In the genomic region with DNA sequence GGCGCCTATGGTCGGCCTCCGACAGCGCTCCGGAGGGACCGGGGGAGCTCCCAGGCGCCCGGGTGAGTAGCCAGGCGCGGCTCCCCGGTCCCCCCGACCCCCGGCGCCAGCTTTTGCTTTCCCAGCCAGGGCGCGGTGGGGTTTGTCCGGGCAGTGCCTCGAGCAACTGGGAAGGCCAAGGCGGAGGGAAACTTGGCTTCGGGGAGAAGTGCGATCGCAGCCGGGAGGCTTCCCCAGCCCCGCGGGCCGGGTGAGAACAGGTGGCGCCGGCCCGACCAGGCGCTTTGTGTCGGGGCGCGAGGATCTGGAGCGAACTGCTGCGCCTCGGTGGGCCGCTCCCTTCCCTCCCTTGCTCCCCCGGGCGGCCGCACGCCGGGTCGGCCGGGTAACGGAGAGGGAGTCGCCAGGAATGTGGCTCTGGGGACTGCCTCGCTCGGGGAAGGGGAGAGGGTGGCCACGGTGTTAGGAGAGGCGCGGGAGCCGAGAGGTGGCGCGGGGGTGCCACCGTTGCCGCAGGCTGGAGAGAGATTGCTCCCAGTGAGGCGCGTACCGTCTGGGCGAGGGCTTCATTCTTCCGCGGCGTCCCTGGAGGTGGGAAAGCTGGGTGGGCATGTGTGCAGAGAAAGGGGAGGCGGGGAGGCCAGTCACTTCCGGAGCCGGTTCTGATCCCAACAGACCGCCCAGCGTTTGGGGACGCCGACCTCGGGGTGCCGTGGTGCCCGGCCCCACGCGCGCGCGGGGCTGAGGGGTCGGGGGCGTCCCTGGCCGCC, we compare ENCODE assay signal across 9 cellular contexts. TPM values are rescaled to one million over a fixed set of nuclear protein-coding genes. Genes with fewer than 3 reads are reported as not detected.
A peak's percentile ranks its signal among the peaks of the same experiment; 100 is the strongest.
DNase-seq lines count a peak whose midpoint lies in the region; ATAC-seq, FAIRE-seq and TF ChIP-seq lines count a peak whose summit lies in the region.
"Had no signal": no experiment of that assay in that cellular context is flagged by ENCODE, and none has a peak within 500 bp of the region (broad histone marks: within the 10 kb centered on the region; RNA-seq: fewer than 3 reads in every experiment).

No MANE protein-coding gene starts in this region.

- peak; percentile 26 for ATAC-seq in HG03439 (IDR thresholded peaks at IDR 0.05; ENCODE audit: unreplicated experiment)

- peaks cover 41% of the 10 kb centered on the region for H3K27me3 Mint-ChIP-seq in activated CD4-positive, alpha-beta memory T cell treated with anti-CD3 and anti-CD28 coated beads, Interleukin-2, amount 10 ng/mL, durations not matched to agents 7 days and 5 days
- peaks cover 9% of the 10 kb centered on the region for H3K27me3 Mint-ChIP-seq in neural progenitor cell (ENCODE audit: insufficient read depth, low read depth)

- CTCF ChIA-PET in activated CD4-positive, alpha-beta memory T cell treated with anti-CD3 and anti-CD28 coated beads, Interleukin-2, amount 10 ng/mL, durations not matched to agents 7 days and 5 days (lab: Charles Lee), result no interaction called here

- POLR2A ChIA-PET in activated CD4-positive, alpha-beta memory T cell treated with anti-CD3 and anti-CD28 coated beads, Interleukin-2, amount 10 ng/mL, durations not matched to agents 7 days and 5 days (lab: Charles Lee), result interaction anchor here (0.8 kb wide), 1 partner anchor 294 kb away, joined by 3 read pairs; no protein-coding TSS in a partner anchor

- H3K4me3 Mint-ChIP-seq in activated CD4-positive, alpha-beta memory T cell treated with anti-CD3 and anti-CD28 coated beads, Interleukin-2, amount 10 ng/mL, durations not matched to agents 7 days and 5 days, result peak overlapping the region; percentile 30
- peak overlapping the region; percentile 94 for H3K4me3 Mint-ChIP-seq in neural progenitor cell

- peak overlapping the region; percentile 92 for H2AFZ ChIP-seq in neural progenitor cell (replicated peaks)

- no peaks in the 10 kb centered on the region for H3F3A ChIP-seq in neural progenitor cell (ENCODE audit: low read depth)

- H3K4me3 ChIP-seq in neural progenitor cell, result peak overlapping the region; percentile 66

- in situ Hi-C loops in GM13977 (cut with MboI; ENCODE audit: low pct_unique_long_range_greater_than_20kb, low sequenced_read_pairs, unreplicated experiment), result no loop called here

- H4K20me1 ChIP-seq in neural progenitor cell (ENCODE audit: low read depth), result peaks cover 17% of the 10 kb centered on the region

- H3K4me1 ChIP-seq in neural progenitor cell, result peaks cover 11% of the 10 kb centered on the region

- H3K9me3 ChIP-seq in neural progenitor cell (ENCODE audit: low read depth), result no peaks in the 10 kb centered on the region

- no peak overlapping the region for H3K27ac Mint-ChIP-seq in activated CD4-positive, alpha-beta memory T cell treated with anti-CD3 and anti-CD28 coated beads, Interleukin-2, amount 10 ng/mL, durations not matched to agents 7 days and 5 days
- peak overlapping the region; percentile 91 for H3K27ac Mint-ChIP-seq in neural progenitor cell
- H3K27ac Mint-ChIP-seq: IgD-negative memory B cell had no signal

- FAIRE-seq in frontal cortex (lab: Jason Lieb, UNC), result no peak

- peak overlapping the region; percentile 43 for H3K9ac ChIP-seq in neural progenitor cell

- peak; percentile 28 for TF ChIP-seq CTCF in GM13977 (IDR thresholded peaks at IDR 0.05; ENCODE audit: extremely low read depth, insufficient read depth, missing control alignments)
- peak; percentile 39 for TF ChIP-seq CTCF in neural progenitor cell (IDR thresholded peaks at IDR 0.05)

- DNase-seq in AG08396 (ENCODE audit: low spot score) (peak; percentile 39), GM13977 (ENCODE audit: low spot score) (peak; percentile 62), frontal cortex (ENCODE audit: low spot score in 2 of 2) (peak; percentile 57 to 69), neural progenitor cell (ENCODE audit: low spot score) (peak; percentile 83), cerebellum (ENCODE audit: low spot score) (no peak)
- no peak for DNase-seq in activated CD4-positive, alpha-beta memory T cell treated with anti-CD3 and anti-CD28 coated beads, Interleukin-2, amount 10 ng/mL, durations not matched to agents 7 days and 5 days
- DNase-seq in stimulated activated naive CD4-positive, alpha-beta T cell treated with Interleukin-2 at 50 U/mL for 16 hours (lab: John Stamatoyannopoulos, UW), result no peak

- H3K4me1 Mint-ChIP-seq in activated CD4-positive, alpha-beta memory T cell treated with anti-CD3 and anti-CD28 coated beads, Interleukin-2, amount 10 ng/mL, durations not matched to agents 7 days and 5 days, result peaks cover 10% of the 10 kb centered on the region
- peaks cover 24% of the 10 kb centered on the region for H3K4me1 Mint-ChIP-seq in neural progenitor cell

- H3K79me2 ChIP-seq in neural progenitor cell (ENCODE audit: low read depth), result peaks cover 56% of the 10 kb centered on the region

- H3K27ac ChIP-seq in neural progenitor cell, result peak overlapping the region; percentile 15

- no peaks in the 10 kb centered on the region for H3K36me3 Mint-ChIP-seq in activated CD4-positive, alpha-beta memory T cell treated with anti-CD3 and anti-CD28 coated beads, Interleukin-2, amount 10 ng/mL, durations not matched to agents 7 days and 5 days (ENCODE audit: low read depth)
- H3K36me3 Mint-ChIP-seq in neural progenitor cell, result peaks cover 2% of the 10 kb centered on the region
- H3K36me3 Mint-ChIP-seq: IgD-negative memory B cell had no signal

- H3K4me2 ChIP-seq in neural progenitor cell, result peak overlapping the region; percentile 91

- H3K36me3 ChIP-seq in neural progenitor cell, result no peaks in the 10 kb centered on the region

- no peaks in the 10 kb centered on the region for H3K9me3 Mint-ChIP-seq in activated CD4-positive, alpha-beta memory T cell treated with anti-CD3 and anti-CD28 coated beads, Interleukin-2, amount 10 ng/mL, durations not matched to agents 7 days and 5 days
- no peaks in the 10 kb centered on the region for H3K9me3 Mint-ChIP-seq in neural progenitor cell

- peaks cover 7% of the 10 kb centered on the region for H3K27me3 ChIP-seq in neural progenitor cell

RNA-seq across cellular contexts. Expression of a gene that starts 0.6 kb away (rescaled TPM):
- under 1 TPM; 0.50 to 0.86 TPM for total RNA-seq in activated CD4-positive, alpha-beta memory T cell treated with anti-CD3 and anti-CD28 coated beads, Interleukin-2, amount 10 ng/mL, durations not matched to agents 7 days and 5 days
- 66.0 TPM for total RNA-seq in frontal cortex
- 29.5 and 47.5 TPM in 2 replicates for total RNA-seq in neural progenitor cell (ENCODE audit: low replicate concordance)
- 71.8 TPM for total RNA-seq in cerebellum

Comparison
In these comparisons a context has a peak if more than half of its experiments do, and no peak if none do; other contexts are left out.
1. DNase-seq: peak in AG08396 (single experiment), GM13977 (single experiment), frontal cortex (2 of 2) and neural progenitor cell (single experiment); none in activated CD4-positive, alpha-beta memory T cell treated with anti-CD3 and anti-CD28 coated beads, Interleukin-2, amount 10 ng/mL, durations not matched to agents 7 days and 5 days (single experiment), stimulated activated naive CD4-positive, alpha-beta T cell treated with Interleukin-2 at 50 U/mL for 16 hours (single experiment) and cerebellum (single experiment).
2. RNA of a gene that starts 0.6 kb away (total RNA-seq): 71.8 TPM in cerebellum (single experiment), 66.0 TPM in frontal cortex (single experiment) and 29.5 to 47.5 TPM in neural progenitor cell; 0.50 to 0.86 TPM in activated CD4-positive, alpha-beta memory T cell treated with anti-CD3 and anti-CD28 coated beads, Interleukin-2, amount 10 ng/mL, durations not matched to agents 7 days and 5 days; every median in the first group is over 10 times any median in the second.